ENCODE assay signal across 16 cellular contexts in the genomic region with DNA sequence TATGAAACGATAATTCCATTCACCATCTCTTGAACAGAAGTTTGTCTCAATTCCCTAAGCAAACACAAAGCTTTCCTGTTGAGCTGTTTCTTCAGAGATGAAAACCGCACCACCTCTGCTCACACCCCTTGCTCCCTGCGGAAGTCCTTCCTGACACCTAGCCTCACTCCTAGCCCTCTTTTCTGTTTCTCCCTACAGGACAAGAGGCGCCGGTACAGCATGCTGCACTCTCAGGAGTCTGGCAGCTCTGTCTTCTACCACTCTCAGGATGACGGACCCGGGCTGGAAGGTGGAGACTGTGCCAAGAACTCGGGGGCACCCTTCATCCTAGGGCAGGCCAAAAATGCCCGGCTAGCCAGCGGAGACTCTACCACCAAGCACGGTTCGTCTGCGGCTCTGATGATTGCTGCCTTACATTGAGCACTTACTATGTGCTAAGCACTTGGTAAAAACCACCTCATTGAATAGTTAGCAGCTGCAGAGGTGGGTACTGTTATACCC. TPM values are rescaled to one million over a fixed set of nuclear protein-coding genes. Genes with fewer than 3 reads are reported as not detected.
A peak's percentile ranks its signal among the peaks of the same experiment; 100 is the strongest.
DNase-seq lines count a peak whose midpoint lies in the region; ATAC-seq and TF ChIP-seq lines count a peak whose summit lies in the region.
"Had no signal": no experiment of that assay in that cellular context is flagged by ENCODE, and none has a peak within 500 bp of the region (broad histone marks: within the 10 kb centered on the region; RNA-seq: fewer than 3 reads in every experiment).

No MANE protein-coding gene starts in this region.

- H3K4me3 ChIP-seq in brain microvascular endothelial cell (ENCODE audit: low read depth, low read length): no peak overlapping the region
- no peak overlapping the region for H3K4me3 ChIP-seq in osteoblast (ENCODE audit: insufficient read depth, low read length)
- no peak overlapping the region for H3K4me3 ChIP-seq in coronary artery

- no peaks in the 10 kb centered on the region for H3K9me3 ChIP-seq in osteoblast (ENCODE audit: low read depth, low read length)

- H2AFZ ChIP-seq in osteoblast (ENCODE audit: low read length): no peak overlapping the region

- peak; percentile 13 for TF ChIP-seq CTCF in brain microvascular endothelial cell (IDR thresholded peaks at IDR 0.05; ENCODE audit: low read depth, low read length, missing control alignments)
- TF ChIP-seq CTCF in osteoblast (IDR thresholded peaks at IDR 0.05; ENCODE audit: extremely low read depth, low read depth, low read length): no peak
- no peak for TF ChIP-seq CTCF in coronary artery (IDR thresholded peaks at IDR 0.05)

- H3K4me2 ChIP-seq in osteoblast (ENCODE audit: insufficient read depth, low read length): no peak overlapping the region

- no peak overlapping the region for H3K27ac ChIP-seq in brain microvascular endothelial cell
- no peak overlapping the region for H3K27ac ChIP-seq in osteoblast (ENCODE audit: low read depth, low read length)
- no peak overlapping the region for H3K27ac ChIP-seq in coronary artery
- H3K27ac ChIP-seq: 22Rv1 had no signal

- H3K36me3 ChIP-seq in brain microvascular endothelial cell (replicated peaks) (no peaks in the 10 kb centered on the region), osteoblast (ENCODE audit: insufficient read depth, low read length) (no peaks in the 10 kb centered on the region)

- H3K79me2 ChIP-seq in osteoblast (ENCODE audit: insufficient read depth, low read length): no peaks in the 10 kb centered on the region

- no peaks in the 10 kb centered on the region for H3K4me1 ChIP-seq in osteoblast (ENCODE audit: insufficient read depth, low read length)

- in situ Hi-C loops in brain microvascular endothelial cell (cut with HindIII; ENCODE audit: low pct_ligation_motif_present, low sequenced_read_pairs): no loop called here

- no peaks in the 10 kb centered on the region for H4K20me1 ChIP-seq in osteoblast (ENCODE audit: insufficient read depth, low read length)

- no peaks in the 10 kb centered on the region for H3K27me3 ChIP-seq in brain microvascular endothelial cell (replicated peaks)
- H3K27me3 ChIP-seq in osteoblast (ENCODE audit: insufficient read depth, low read length): peaks cover 27% of the 10 kb centered on the region

- peak; percentile 49 for DNase-seq in activated effector memory CD4-positive, alpha-beta T cell treated with anti-CD3 and anti-CD28 coated beads, Interleukin-2, amount 50 U/mL, for 16 hours
- DNase-seq in activated effector memory CD4-positive, alpha-beta T cell treated with Interleukin-2 at 50 U/mL for 16 hours: no peak
- DNase-seq in brain microvascular endothelial cell: no peak
- peak; percentile 31 for DNase-seq in osteoblast (ENCODE audit: insufficient read length, low spot score, missing footprints)
- no peak for DNase-seq in NCI-H2081 treated with DMSO at 0.1 percent for 48 hours (lab: John Stamatoyannopoulos, UW)
- DNase-seq in coronary artery (ENCODE audit: low spot score): no peak
- DNase-seq: CD8-positive, alpha-beta T cell; COR-L47; DMS153; DMS79 treated with DMSO at 0.1 percent for 48 hours; EL; H7; HFFc6 had no signal

- ATAC-seq in HG03039 (IDR thresholded peaks at IDR 0.05; ENCODE audit: unreplicated experiment): no peak
- ATAC-seq: CD8-positive, alpha-beta T cell had no signal

RNA-seq across cellular contexts. Expression of gene VWA5B1, which starts 45.5 kb away (rescaled TPM):
- total RNA-seq in osteoblast: not detected in 2 replicates
- total RNA-seq: A673; CD8-positive, alpha-beta T cell; HFFc6 had no signal

Comparison
In these comparisons a context has a peak if more than half of its experiments do, and no peak if none do; other contexts are left out.
1. DNase-seq: peak in activated effector memory CD4-positive, alpha-beta T cell treated with anti-CD3 and anti-CD28 coated beads, Interleukin-2, amount 50 U/mL, for 16 hours (single experiment) and osteoblast (single experiment); none in activated effector memory CD4-positive, alpha-beta T cell treated with Interleukin-2 at 50 U/mL for 16 hours (single experiment), brain microvascular endothelial cell (single experiment), NCI-H2081 treated with DMSO at 0.1 percent for 48 hours (single experiment) and coronary artery (single experiment).